Comparison of ENCODE assay signal across 17 cellular contexts in genomic region chr18:54089749-54090459, GRCh38.
"Had no signal": no experiment of that assay in that cellular context is flagged by ENCODE, and none has a peak within 500 bp of the region (broad histone marks: within the 10 kb centered on the region; RNA-seq: fewer than 3 reads in every experiment).

No MANE protein-coding gene starts in this region.

- H3K4me3 ChIP-seq: dorsolateral prefrontal cortex, esophagus squamous epithelium, left lung, spleen had no signal

- H3K27me3 ChIP-seq: brain microvascular endothelial cell, dorsolateral prefrontal cortex, esophagus squamous epithelium, left lung, spleen had no signal

- H3K27ac ChIP-seq: brain microvascular endothelial cell, dorsolateral prefrontal cortex, esophagus squamous epithelium, left lung, spleen had no signal

- H3K4me1 ChIP-seq: esophagus squamous epithelium, left lung had no signal

- H3K9me3 Mint-ChIP-seq: activated naive CD4-positive, alpha-beta T cell treated with anti-CD3 and anti-CD28 coated beads, Interleukin-2, amount 50 U/mL, for 24 hours; nephron progenitor cell had no signal

- H3K27me3 Mint-ChIP-seq: activated naive CD4-positive, alpha-beta T cell treated with anti-CD3 and anti-CD28 coated beads, Interleukin-2, amount 50 U/mL, for 24 hours had no signal

- H3K27ac Mint-ChIP-seq: activated naive CD4-positive, alpha-beta T cell treated with anti-CD3 and anti-CD28 coated beads, Interleukin-2, amount 50 U/mL, for 24 hours; nephron progenitor cell; stimulated activated naive B cell treated with anti-CD40 and anti-IgM and Interleukin-4, amounts not matched to agents 10 μg/mL and 1 μg/mL and 100 μg/mL, for 72 hours had no signal

- H3K9me3 ChIP-seq: esophagus squamous epithelium, left lung, spleen had no signal

- H3K4me3 Mint-ChIP-seq: activated naive CD4-positive, alpha-beta T cell treated with anti-CD3 and anti-CD28 coated beads, Interleukin-2, amount 50 U/mL, for 24 hours; nephron progenitor cell; stimulated activated naive B cell treated with anti-CD40 and anti-IgM and Interleukin-4, amounts not matched to agents 10 μg/mL and 1 μg/mL and 100 μg/mL, for 72 hours had no signal

- ATAC-seq: activated CD4-positive, CD25-positive, alpha-beta regulatory T cell treated with anti-CD3 and anti-CD28 coated beads, Interleukin-2, amount 50 U/mL, for 24 hours; left lung; stimulated activated naive B cell treated with anti-CD40 and anti-IgM and Interleukin-4, amounts not matched to agents 10 μg/mL and 1 μg/mL and 100 μg/mL, for 72 hours had no signal

- H3K36me3 ChIP-seq: brain microvascular endothelial cell, esophagus squamous epithelium, left lung, spleen had no signal

- DNase-seq: activated T-cell treated with anti-CD3 and anti-CD28 coated beads, Interleukin-2, amount 50 U/mL, for 1 hour; amniotic stem cell; brain microvascular endothelial cell; dorsolateral prefrontal cortex; esophagus squamous epithelium; foreskin fibroblast; head of caudate nucleus; left lung; mesendoderm; nephron progenitor cell; retina; spleen; stimulated activated CD4-positive, alpha-beta T cell treated with anti-CD3 and anti-CD28 coated beads, Interleukin-1b, Interleukin-23, amount 100 ng/mL, for 48 hours; stimulated activated naive B cell treated with anti-CD40 and anti-IgM and Interleukin-4, amounts not matched to agents 10 μg/mL and 1 μg/mL and 100 μg/mL, for 72 hours; trophoblast cell had no signal
